1 cellular context compared by ENCODE assay signal in genomic region chr1:28592314-28593071, GRCh38.
TF ChIP-seq lines count a peak whose summit lies in the region.

No MANE protein-coding gene starts in this region.

TF ChIP-seq in HepG2, 621 proteins besides CTCF, POLR2A, EP300 and RAD21 (continued from another document and continues in another):
- TF ChIP-seq, protein P1, sequence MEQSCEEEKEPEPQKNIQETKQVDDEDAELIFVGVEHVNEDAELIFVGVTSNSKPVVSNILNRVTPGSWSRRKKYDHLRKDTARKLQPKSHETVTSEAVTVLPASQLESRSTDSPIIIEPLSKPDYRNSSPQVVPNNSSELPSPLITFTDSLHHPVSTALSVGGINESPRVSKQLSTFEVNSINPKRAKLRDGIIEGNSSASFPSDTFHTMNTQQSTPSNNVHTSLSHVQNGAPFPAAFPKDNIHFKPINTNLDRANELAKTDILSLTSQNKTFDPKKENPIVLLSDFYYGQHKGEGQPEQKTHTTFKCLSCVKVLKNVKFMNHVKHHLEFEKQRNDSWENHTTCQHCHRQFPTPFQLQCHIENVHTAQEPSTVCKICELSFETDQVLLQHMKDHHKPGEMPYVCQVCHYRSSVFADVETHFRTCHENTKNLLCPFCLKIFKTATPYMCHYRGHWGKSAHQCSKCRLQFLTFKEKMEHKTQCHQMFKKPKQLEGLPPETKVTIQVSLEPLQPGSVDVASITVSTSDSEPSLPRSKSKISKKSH (CRISPR knock-in tag; IDR thresholded peaks at IDR 0.05; ENCODE audit: borderline replicate concordance), result no peak
- TF ChIP-seq ELF3 (CRISPR knock-in tag; IDR thresholded peaks at IDR 0.05), result no peak
- TF ChIP-seq FOSL2 (CRISPR knock-in tag; IDR thresholded peaks at IDR 0.05), result peak; percentile 10; the same call in 1 of the 2 replicates
- TF ChIP-seq GATA4 (IDR thresholded peaks at IDR 0.05; ENCODE audit: borderline replicate concordance, low read depth), result no peak
- no peak for TF ChIP-seq ZNF121 (CRISPR knock-in tag; IDR thresholded peaks at IDR 0.05)
- no peak for TF ChIP-seq SRF (IDR thresholded peaks at IDR 0.05; ENCODE audit: low read depth, low read length)
- TF ChIP-seq IKZF4 (CRISPR knock-in tag; IDR thresholded peaks at IDR 0.05; ENCODE audit: borderline replicate concordance, low read depth, not compliant biosample characterization), result no peak
- TF ChIP-seq SYNCRIP (IDR thresholded peaks at IDR 0.05; ENCODE audit: insufficient read depth, low read depth, low read length), result no peak
- TF ChIP-seq, protein P2, sequence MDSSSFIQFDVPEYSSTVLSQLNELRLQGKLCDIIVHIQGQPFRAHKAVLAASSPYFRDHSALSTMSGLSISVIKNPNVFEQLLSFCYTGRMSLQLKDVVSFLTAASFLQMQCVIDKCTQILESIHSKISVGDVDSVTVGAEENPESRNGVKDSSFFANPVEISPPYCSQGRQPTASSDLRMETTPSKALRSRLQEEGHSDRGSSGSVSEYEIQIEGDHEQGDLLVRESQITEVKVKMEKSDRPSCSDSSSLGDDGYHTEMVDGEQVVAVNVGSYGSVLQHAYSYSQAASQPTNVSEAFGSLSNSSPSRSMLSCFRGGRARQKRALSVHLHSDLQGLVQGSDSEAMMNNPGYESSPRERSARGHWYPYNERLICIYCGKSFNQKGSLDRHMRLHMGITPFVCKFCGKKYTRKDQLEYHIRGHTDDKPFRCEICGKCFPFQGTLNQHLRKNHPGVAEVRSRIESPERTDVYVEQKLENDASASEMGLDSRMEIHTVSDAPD (CRISPR knock-in tag; IDR thresholded peaks at IDR 0.05), result no peak
- no peak for TF ChIP-seq USF2 (IDR thresholded peaks at IDR 0.05; ENCODE audit: low read depth, low read length)
- TF ChIP-seq USF2 (CRISPR knock-in tag; IDR thresholded peaks at IDR 0.05; ENCODE audit: borderline replicate concordance), result no peak
- TF ChIP-seq MXD1 (CRISPR knock-in tag; IDR thresholded peaks at IDR 0.05), result peak; percentile 52; the same call in 1 of the 2 replicates
- no peak for TF ChIP-seq MAFG (CRISPR knock-in tag; IDR thresholded peaks at IDR 0.05)
- no peak for TF ChIP-seq HMG20A (CRISPR knock-in tag; IDR thresholded peaks at IDR 0.05; ENCODE audit: borderline replicate concordance)
- no peak for TF ChIP-seq CBFB (CRISPR knock-in tag; IDR thresholded peaks at IDR 0.05)
- no peak for TF ChIP-seq ZNF749 (CRISPR knock-in tag; IDR thresholded peaks at IDR 0.05; ENCODE audit: borderline replicate concordance)
- no peak; the same call in 1 of the 2 replicates for TF ChIP-seq ZBTB14 (CRISPR knock-in tag; IDR thresholded peaks at IDR 0.05)
- TF ChIP-seq ZMYM4 (CRISPR knock-in tag; IDR thresholded peaks at IDR 0.05), result 0 out of 2 replicates have a peak, but pooled peaks have one; percentile 23
- TF ChIP-seq HMGXB3 (CRISPR knock-in tag; IDR thresholded peaks at IDR 0.05; ENCODE audit: borderline replicate concordance), result no peak
- TF ChIP-seq, protein P3, sequence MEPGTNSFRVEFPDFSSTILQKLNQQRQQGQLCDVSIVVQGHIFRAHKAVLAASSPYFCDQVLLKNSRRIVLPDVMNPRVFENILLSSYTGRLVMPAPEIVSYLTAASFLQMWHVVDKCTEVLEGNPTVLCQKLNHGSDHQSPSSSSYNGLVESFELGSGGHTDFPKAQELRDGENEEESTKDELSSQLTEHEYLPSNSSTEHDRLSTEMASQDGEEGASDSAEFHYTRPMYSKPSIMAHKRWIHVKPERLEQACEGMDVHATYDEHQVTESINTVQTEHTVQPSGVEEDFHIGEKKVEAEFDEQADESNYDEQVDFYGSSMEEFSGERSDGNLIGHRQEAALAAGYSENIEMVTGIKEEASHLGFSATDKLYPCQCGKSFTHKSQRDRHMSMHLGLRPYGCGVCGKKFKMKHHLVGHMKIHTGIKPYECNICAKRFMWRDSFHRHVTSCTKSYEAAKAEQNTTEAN (CRISPR knock-in tag; conservative IDR thresholded peaks at IDR 0.05), result 0 out of 2 replicates have a peak, but pooled peaks have one; percentile 42
- TF ChIP-seq GATAD1 (CRISPR knock-in tag; IDR thresholded peaks at IDR 0.05), result no peak
- 0 out of 2 replicates have a peak, but pooled peaks have one; percentile 59 for TF ChIP-seq KLF13 (CRISPR knock-in tag; IDR thresholded peaks at IDR 0.05)
- no peak for TF ChIP-seq ZNF839 (CRISPR knock-in tag; IDR thresholded peaks at IDR 0.05; ENCODE audit: borderline replicate concordance)
- TF ChIP-seq, protein P4, sequence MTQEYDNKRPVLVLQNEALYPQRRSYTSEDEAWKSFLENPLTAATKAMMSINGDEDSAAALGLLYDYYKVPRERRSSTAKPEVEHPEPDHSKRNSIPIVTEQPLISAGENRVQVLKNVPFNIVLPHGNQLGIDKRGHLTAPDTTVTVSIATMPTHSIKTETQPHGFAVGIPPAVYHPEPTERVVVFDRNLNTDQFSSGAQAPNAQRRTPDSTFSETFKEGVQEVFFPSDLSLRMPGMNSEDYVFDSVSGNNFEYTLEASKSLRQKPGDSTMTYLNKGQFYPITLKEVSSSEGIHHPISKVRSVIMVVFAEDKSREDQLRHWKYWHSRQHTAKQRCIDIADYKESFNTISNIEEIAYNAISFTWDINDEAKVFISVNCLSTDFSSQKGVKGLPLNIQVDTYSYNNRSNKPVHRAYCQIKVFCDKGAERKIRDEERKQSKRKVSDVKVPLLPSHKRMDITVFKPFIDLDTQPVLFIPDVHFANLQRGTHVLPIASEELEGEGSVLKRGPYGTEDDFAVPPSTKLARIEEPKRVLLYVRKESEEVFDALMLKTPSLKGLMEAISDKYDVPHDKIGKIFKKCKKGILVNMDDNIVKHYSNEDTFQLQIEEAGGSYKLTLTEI (CRISPR knock-in tag; conservative IDR thresholded peaks at IDR 0.05), result no peak
- TF ChIP-seq ZNF746 (CRISPR knock-in tag; IDR thresholded peaks at IDR 0.05), result no peak
- TF ChIP-seq ZNF552 (CRISPR knock-in tag; IDR thresholded peaks at IDR 0.05; ENCODE audit: borderline replicate concordance), result no peak
- TF ChIP-seq, protein P5, sequence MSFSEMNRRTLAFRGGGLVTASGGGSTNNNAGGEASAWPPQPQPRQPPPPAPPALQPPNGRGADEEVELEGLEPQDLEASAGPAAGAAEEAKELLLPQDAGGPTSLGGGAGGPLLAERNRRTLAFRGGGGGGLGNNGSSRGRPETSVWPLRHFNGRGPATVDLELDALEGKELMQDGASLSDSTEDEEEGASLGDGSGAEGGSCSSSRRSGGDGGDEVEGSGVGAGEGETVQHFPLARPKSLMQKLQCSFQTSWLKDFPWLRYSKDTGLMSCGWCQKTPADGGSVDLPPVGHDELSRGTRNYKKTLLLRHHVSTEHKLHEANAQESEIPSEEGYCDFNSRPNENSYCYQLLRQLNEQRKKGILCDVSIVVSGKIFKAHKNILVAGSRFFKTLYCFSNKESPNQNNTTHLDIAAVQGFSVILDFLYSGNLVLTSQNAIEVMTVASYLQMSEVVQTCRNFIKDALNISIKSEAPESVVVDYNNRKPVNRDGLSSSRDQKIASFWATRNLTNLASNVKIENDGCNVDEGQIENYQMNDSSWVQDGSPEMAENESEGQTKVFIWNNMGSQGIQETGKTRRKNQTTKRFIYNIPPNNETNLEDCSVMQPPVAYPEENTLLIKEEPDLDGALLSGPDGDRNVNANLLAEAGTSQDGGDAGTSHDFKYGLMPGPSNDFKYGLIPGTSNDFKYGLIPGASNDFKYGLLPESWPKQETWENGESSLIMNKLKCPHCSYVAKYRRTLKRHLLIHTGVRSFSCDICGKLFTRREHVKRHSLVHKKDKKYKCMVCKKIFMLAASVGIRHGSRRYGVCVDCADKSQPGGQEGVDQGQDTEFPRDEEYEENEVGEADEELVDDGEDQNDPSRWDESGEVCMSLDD (CRISPR knock-in tag; IDR thresholded peaks at IDR 0.05; ENCODE audit: borderline replicate concordance), result 0 out of 2 replicates have a peak, but pooled peaks have one; percentile 42
- TF ChIP-seq ZNF850 (CRISPR knock-in tag; conservative IDR thresholded peaks at IDR 0.05), result no peak
- no peak for TF ChIP-seq KLF9 (CRISPR knock-in tag; IDR thresholded peaks at IDR 0.05; ENCODE audit: low read depth)
- no peak for TF ChIP-seq ZNF101 (CRISPR knock-in tag; IDR thresholded peaks at IDR 0.05; ENCODE audit: borderline replicate concordance, low read depth)
- no peak for TF ChIP-seq ZNF337 (CRISPR knock-in tag; IDR thresholded peaks at IDR 0.05; ENCODE audit: borderline replicate concordance, low read depth)
- TF ChIP-seq, protein P6, sequence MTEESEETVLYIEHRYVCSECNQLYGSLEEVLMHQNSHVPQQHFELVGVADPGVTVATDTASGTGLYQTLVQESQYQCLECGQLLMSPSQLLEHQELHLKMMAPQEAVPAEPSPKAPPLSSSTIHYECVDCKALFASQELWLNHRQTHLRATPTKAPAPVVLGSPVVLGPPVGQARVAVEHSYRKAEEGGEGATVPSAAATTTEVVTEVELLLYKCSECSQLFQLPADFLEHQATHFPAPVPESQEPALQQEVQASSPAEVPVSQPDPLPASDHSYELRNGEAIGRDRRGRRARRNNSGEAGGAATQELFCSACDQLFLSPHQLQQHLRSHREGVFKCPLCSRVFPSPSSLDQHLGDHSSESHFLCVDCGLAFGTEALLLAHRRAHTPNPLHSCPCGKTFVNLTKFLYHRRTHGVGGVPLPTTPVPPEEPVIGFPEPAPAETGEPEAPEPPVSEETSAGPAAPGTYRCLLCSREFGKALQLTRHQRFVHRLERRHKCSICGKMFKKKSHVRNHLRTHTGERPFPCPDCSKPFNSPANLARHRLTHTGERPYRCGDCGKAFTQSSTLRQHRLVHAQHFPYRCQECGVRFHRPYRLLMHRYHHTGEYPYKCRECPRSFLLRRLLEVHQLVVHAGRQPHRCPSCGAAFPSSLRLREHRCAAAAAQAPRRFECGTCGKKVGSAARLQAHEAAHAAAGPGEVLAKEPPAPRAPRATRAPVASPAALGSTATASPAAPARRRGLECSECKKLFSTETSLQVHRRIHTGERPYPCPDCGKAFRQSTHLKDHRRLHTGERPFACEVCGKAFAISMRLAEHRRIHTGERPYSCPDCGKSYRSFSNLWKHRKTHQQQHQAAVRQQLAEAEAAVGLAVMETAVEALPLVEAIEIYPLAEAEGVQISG (CRISPR knock-in tag; IDR thresholded peaks at IDR 0.05), result peak; percentile 57
- no peak for TF ChIP-seq ATF7 (IDR thresholded peaks at IDR 0.05)
- no peak for TF ChIP-seq ATF7 (CRISPR knock-in tag; IDR thresholded peaks at IDR 0.05)
- TF ChIP-seq ISX (CRISPR knock-in tag; conservative IDR thresholded peaks at IDR 0.05), result 0 out of 2 replicates have a peak, but pooled peaks have one; percentile 19
- no peak for TF ChIP-seq RFXANK (CRISPR knock-in tag; IDR thresholded peaks at IDR 0.05)
- peak; percentile 20 for TF ChIP-seq RARA (CRISPR knock-in tag; IDR thresholded peaks at IDR 0.05)
- no peak for TF ChIP-seq MATR3 (CRISPR knock-in tag; IDR thresholded peaks at IDR 0.05)
- no peak for TF ChIP-seq SATB2 (CRISPR knock-in tag; IDR thresholded peaks at IDR 0.05)
- no peak for TF ChIP-seq STAT5B (CRISPR knock-in tag; IDR thresholded peaks at IDR 0.05)
- TF ChIP-seq ZNF747 (CRISPR knock-in tag; IDR thresholded peaks at IDR 0.05; ENCODE audit: borderline replicate concordance), result no peak
- no peak for TF ChIP-seq ZNF264 (CRISPR knock-in tag; IDR thresholded peaks at IDR 0.05)
